ENCODE assay signal across 8 cellular contexts in the genomic region with DNA sequence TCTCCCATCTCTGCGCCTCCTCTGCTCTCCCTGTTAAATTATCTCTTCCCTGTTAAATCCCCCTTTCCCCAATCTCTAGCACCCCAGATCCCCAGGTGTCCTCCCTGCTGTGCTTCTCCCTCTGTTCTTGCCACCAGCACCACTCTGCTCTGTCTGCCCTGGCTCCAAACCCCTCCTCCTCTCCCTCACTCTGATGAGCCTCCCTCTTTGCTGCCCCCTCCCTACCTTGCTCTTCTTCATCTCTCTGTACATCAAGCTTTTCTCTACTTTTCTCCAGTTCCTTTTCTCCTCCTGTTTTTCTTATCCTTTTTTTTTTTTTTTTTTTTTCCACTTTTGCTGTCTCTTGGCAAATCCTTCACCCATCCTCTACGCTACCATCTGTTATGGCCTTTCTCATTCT. TPM values are rescaled to one million over a fixed set of nuclear protein-coding genes. Genes with fewer than 3 reads are reported as not detected.
DNase-seq lines count a peak whose midpoint lies in the region; ATAC-seq and TF ChIP-seq lines count a peak whose summit lies in the region.
"Not testable (repeated sequence)": the region's sequence is repeated elsewhere in the genome, so short reads cannot be mapped to it uniquely, and the experiment has no call there.

No MANE protein-coding gene starts in this region.

- POLR2A ChIA-PET in AG04450 (lab: Yijun Ruan, JAX); activated CD4-positive, alpha-beta memory T cell treated with anti-CD3 and anti-CD28 coated beads, Interleukin-2, amount 10 ng/mL, durations not matched to agents 7 days and 5 days (lab: Charles Lee): not testable (repeated sequence)

- not testable (repeated sequence) for H3K27me3 Mint-ChIP-seq in activated CD4-positive, alpha-beta memory T cell treated with anti-CD3 and anti-CD28 coated beads, Interleukin-2, amount 10 ng/mL, durations not matched to agents 7 days and 5 days; central memory CD8-positive, alpha-beta T cell

- not testable (repeated sequence) for H3K9ac ChIP-seq in muscle layer of colon (ENCODE audit: low read length)

- not testable (repeated sequence) for DNase-seq in AG04450 (ENCODE audit: low read depth, low spot score); activated CD4-positive, alpha-beta memory T cell treated with anti-CD3 and anti-CD28 coated beads, Interleukin-2, amount 10 ng/mL, durations not matched to agents 7 days and 5 days; central memory CD8-positive, alpha-beta T cell (ENCODE audit: low spot score in 2 of 2); heart right ventricle
- DNase-seq in HAP-1 (ENCODE audit: low spot score in 2 of 2): peak in 1 of 2 experiments; percentile 12
- peak; percentile 9 for DNase-seq in NOMO-1 treated with DMSO at 0.1 percent for 48 hours (lab: John Stamatoyannopoulos, UW; ENCODE audit: unreplicated experiment)

- in situ Hi-C loops in HAP-1 (cut with MboI; ENCODE audit: low sequenced_read_pairs): not testable (repeated sequence)

- peak overlapping the region; percentile 80 for H3K27ac Mint-ChIP-seq in activated CD4-positive, alpha-beta memory T cell treated with anti-CD3 and anti-CD28 coated beads, Interleukin-2, amount 10 ng/mL, durations not matched to agents 7 days and 5 days
- H3K27ac Mint-ChIP-seq in central memory CD8-positive, alpha-beta T cell (ENCODE audit: low read depth): peak overlapping the region; percentile 90

- H3K36me3 Mint-ChIP-seq in activated CD4-positive, alpha-beta memory T cell treated with anti-CD3 and anti-CD28 coated beads, Interleukin-2, amount 10 ng/mL, durations not matched to agents 7 days and 5 days (ENCODE audit: low read depth): peaks cover 43% of the 10 kb centered on the region
- not testable (repeated sequence) for H3K36me3 Mint-ChIP-seq in central memory CD8-positive, alpha-beta T cell (ENCODE audit: insufficient read depth)

- WGBS in heart right ventricle, 2 donors: 53 to 59% methylated on average over 2 of the region's 2 CpGs

- not testable (repeated sequence) for H3K4me1 ChIP-seq in HAP-1; muscle layer of colon (ENCODE audit: insufficient read depth, low read length)
- peaks cover 0 to 29% (median 9%) of the 10 kb centered on the region in 9 donors for H3K4me1 ChIP-seq in heart right ventricle

- H3K36me3 ChIP-seq in HAP-1 (replicated peaks); heart right ventricle; muscle layer of colon (ENCODE audit: insufficient read depth, low read length): not testable (repeated sequence)

- CTCF ChIA-PET in AG04450 (lab: Charles Lee); activated CD4-positive, alpha-beta memory T cell treated with anti-CD3 and anti-CD28 coated beads, Interleukin-2, amount 10 ng/mL, durations not matched to agents 7 days and 5 days (lab: Charles Lee): not testable (repeated sequence)

- H3K4me3 ChIP-seq in AG04450 (ENCODE audit: low read depth, low read length): peak overlapping the region; percentile 79
- peak overlapping the region; percentile 76 for H3K4me3 ChIP-seq in HAP-1
- H3K4me3 ChIP-seq in heart right ventricle: peak overlapping the region in 8 of 10 donors; percentile 53 to 91 (median 85)
- peak overlapping the region; percentile 55 to 83 for H3K4me3 ChIP-seq in muscle layer of colon (ENCODE audit: low read depth in 1 of 2, low read length in 2 of 2)
- H3K4me3 ChIP-seq in skin epidermis: peak overlapping the region; percentile 55 to 84 (median 70)

- H3K27ac ChIP-seq in AG04450 (ENCODE audit: low read depth, low read length): peak overlapping the region; percentile 78
- H3K27ac ChIP-seq in heart right ventricle: peak overlapping the region in 4 of 10 donors; percentile 81 to 89 (median 86)
- peak overlapping the region; percentile 63 for H3K27ac ChIP-seq in muscle layer of colon (ENCODE audit: low read depth, low read length)
- H3K27ac ChIP-seq in skin epidermis: peak overlapping the region in 3 of 21 experiments; percentile 82 to 88 (median 86)

- peaks cover 28% of the 10 kb centered on the region for H3K9me3 ChIP-seq in AG04450 (ENCODE audit: control insufficient read depth, insufficient read depth, low read length)
- not testable (repeated sequence) for H3K9me3 ChIP-seq in HAP-1; muscle layer of colon (ENCODE audit: low read length)
- H3K9me3 ChIP-seq in heart right ventricle: peaks cover 0 to 11% (median 0%) of the 10 kb centered on the region in 11 donors

- H3K9me3 Mint-ChIP-seq in activated CD4-positive, alpha-beta memory T cell treated with anti-CD3 and anti-CD28 coated beads, Interleukin-2, amount 10 ng/mL, durations not matched to agents 7 days and 5 days: peaks cover 37% of the 10 kb centered on the region
- H3K9me3 Mint-ChIP-seq in central memory CD8-positive, alpha-beta T cell: not testable (repeated sequence)

- H3K4me1 Mint-ChIP-seq in activated CD4-positive, alpha-beta memory T cell treated with anti-CD3 and anti-CD28 coated beads, Interleukin-2, amount 10 ng/mL, durations not matched to agents 7 days and 5 days: peaks cover 17% of the 10 kb centered on the region
- H3K4me1 Mint-ChIP-seq in central memory CD8-positive, alpha-beta T cell: peaks cover 29% of the 10 kb centered on the region

- not testable (repeated sequence) for TF ChIP-seq CTCF in AG04450 (IDR thresholded peaks at IDR 0.05; ENCODE audit: low read depth, low read length); heart right ventricle (IDR thresholded peaks at IDR 0.05)

- not testable (repeated sequence) for ATAC-seq in central memory CD8-positive, alpha-beta T cell (replicated peaks; ENCODE audit: extremely low read depth, poor library complexity, severe bottlenecking); heart right ventricle

- peak overlapping the region; percentile 84 for H3K4me3 Mint-ChIP-seq in activated CD4-positive, alpha-beta memory T cell treated with anti-CD3 and anti-CD28 coated beads, Interleukin-2, amount 10 ng/mL, durations not matched to agents 7 days and 5 days
- H3K4me3 Mint-ChIP-seq in central memory CD8-positive, alpha-beta T cell: peak overlapping the region; percentile 93

- not testable (repeated sequence) for H3K27me3 ChIP-seq in AG04450 (ENCODE audit: control insufficient read depth, insufficient read depth, low read length); HAP-1 (ENCODE audit: low read depth); heart right ventricle; muscle layer of colon (ENCODE audit: control insufficient read depth in 1 of 2, insufficient read depth in 2 of 2, low read length in 2 of 2)

- intact Hi-C loops in heart right ventricle (cut with DNase I): not testable (repeated sequence)

RNA-seq across cellular contexts. Expression of gene ZNF888, which starts 18.3 kb away (rescaled TPM):
- 1.9 and 2.2 TPM in 2 replicates for polyA plus RNA-seq in AG04450 (2011; rRNA removed)
- 3.0 and 5.7 TPM in 2 replicates for polyA minus RNA-seq in AG04450 (2011; rRNA and poly(A)+ RNA removed)
- total RNA-seq in activated CD4-positive, alpha-beta memory T cell treated with anti-CD3 and anti-CD28 coated beads, Interleukin-2, amount 10 ng/mL, durations not matched to agents 7 days and 5 days: 1 to 10 TPM; 5.9 to 6.9 TPM
- 1 to 10 TPM in 9 of 10 donors, under 1 TPM in 1; 0.76 to 2.3 (median 1.4) TPM for total RNA-seq in heart right ventricle
- 1 to 10 TPM in 1 of 2 donors, under 1 TPM in 1; 0.70 to 1.6 TPM for polyA plus RNA-seq in heart right ventricle

RNA-seq across cellular contexts. Expression of gene ZNF816, which starts 21.2 kb away (rescaled TPM):
- polyA plus RNA-seq in AG04450 (2011; rRNA removed) (4.7 and 6.3 TPM in 2 replicates), heart right ventricle (1 to 10 TPM; 1.6 to 1.9 TPM)
- 4.4 and 8.6 TPM in 2 replicates for polyA minus RNA-seq in AG04450 (2011; rRNA and poly(A)+ RNA removed)
- 10 to 100 TPM; 11.8 to 14.9 TPM for total RNA-seq in activated CD4-positive, alpha-beta memory T cell treated with anti-CD3 and anti-CD28 coated beads, Interleukin-2, amount 10 ng/mL, durations not matched to agents 7 days and 5 days
- 10 to 100 TPM in 1 of 10 donors, 1 to 10 TPM in 9; 3.8 to 11.8 (median 5.6) TPM for total RNA-seq in heart right ventricle

RNA-seq across cellular contexts. Expression of gene ZNF320, which starts 44.1 kb away (rescaled TPM):
- polyA plus RNA-seq in AG04450 (2011; rRNA removed): 7.7 and 8.3 TPM in 2 replicates
- 9.6 and 10.3 TPM in 2 replicates for polyA minus RNA-seq in AG04450 (2011; rRNA and poly(A)+ RNA removed)
- 1 to 10 TPM; 4.0 to 4.1 TPM for total RNA-seq in activated CD4-positive, alpha-beta memory T cell treated with anti-CD3 and anti-CD28 coated beads, Interleukin-2, amount 10 ng/mL, durations not matched to agents 7 days and 5 days
- 10 to 100 TPM in 1 of 10 donors, 1 to 10 TPM in 9; 6.3 to 16.3 (median 7.6) TPM for total RNA-seq in heart right ventricle
- 10 to 100 TPM in 1 of 2 donors, 1 to 10 TPM in 1; 2.7 to 10.0 TPM for polyA plus RNA-seq in heart right ventricle
